Comparison of ENCODE assay signal across 9 cellular contexts in the genomic region with DNA sequence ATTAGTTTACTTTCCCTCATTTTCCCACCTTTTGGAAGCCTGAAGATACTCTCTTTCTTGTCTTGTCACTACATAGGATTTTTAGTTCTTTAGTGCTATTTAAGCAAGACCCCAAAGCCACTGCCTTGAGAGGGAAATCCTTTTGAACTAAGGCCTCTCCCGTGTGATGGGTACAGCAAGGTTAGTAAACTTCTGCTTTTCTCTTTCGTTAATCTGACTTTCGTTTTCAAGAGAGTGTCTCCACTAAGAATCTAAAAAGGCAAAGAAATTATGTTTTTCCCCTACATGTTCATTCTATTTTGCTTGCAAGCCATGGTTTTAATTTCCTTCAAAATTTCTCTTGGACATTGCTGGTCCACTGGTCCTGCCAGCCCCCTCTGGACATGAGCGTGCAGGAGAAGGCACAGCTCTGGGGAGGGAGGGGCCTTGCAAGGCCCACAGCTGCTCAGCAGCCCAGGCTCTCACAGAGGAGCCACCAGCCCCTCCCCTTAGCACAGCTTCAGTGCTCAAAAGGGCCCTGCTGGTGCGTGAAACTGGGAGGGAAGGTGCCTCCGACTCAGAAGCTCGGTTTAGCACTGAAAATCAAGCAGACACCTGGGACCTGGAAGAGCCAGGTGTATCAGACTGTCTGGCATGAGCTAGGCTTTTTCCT.
DNase-seq lines count a peak whose midpoint lies in the region; ATAC-seq and TF ChIP-seq lines count a peak whose summit lies in the region.
"Had no signal": no experiment of that assay in that cellular context is flagged by ENCODE, and none has a peak within 500 bp of the region (broad histone marks: within the 10 kb centered on the region; RNA-seq: fewer than 3 reads in every experiment).

No MANE protein-coding gene starts in this region.

- POLR2A ChIA-PET in activated CD4-positive, alpha-beta memory T cell treated with anti-CD3 and anti-CD28 coated beads, Interleukin-2, amount 10 ng/mL, durations not matched to agents 7 days and 5 days (lab: Charles Lee): no interaction called here

- WGBS in neuronal stem cell (ENCODE audit: extremely low coverage in 2 of 2, insufficient read length in 2 of 2, insufficient replicate concordance in 1 of 2), 2 donors: no CpG with 5 or more reads among the region's 7 CpGs
- WGBS in hepatocyte (ENCODE audit: low lambda C conversion rate, missing lambda C conversion rate): 75% methylated on average over 7 of the region's 7 CpGs

- H3K14ac ChIP-seq in neuronal stem cell (ENCODE audit: low read length): no peak overlapping the region

- CTCF ChIA-PET in activated CD4-positive, alpha-beta memory T cell treated with anti-CD3 and anti-CD28 coated beads, Interleukin-2, amount 10 ng/mL, durations not matched to agents 7 days and 5 days (lab: Charles Lee): no interaction called here

- H3K4me1 Mint-ChIP-seq in activated CD4-positive, alpha-beta memory T cell treated with anti-CD3 and anti-CD28 coated beads, Interleukin-2, amount 10 ng/mL, durations not matched to agents 7 days and 5 days: peaks cover 4% of the 10 kb centered on the region

- no peak overlapping the region for H2BK120ac ChIP-seq in neuronal stem cell (ENCODE audit: low read depth, low read length)

- H4K91ac ChIP-seq in neuronal stem cell (ENCODE audit: low read depth, low read length, poor library complexity): no peak overlapping the region

- H2BK5ac ChIP-seq in neuronal stem cell (ENCODE audit: low read length): no peak overlapping the region

- no peak overlapping the region for H3K27ac ChIP-seq in neuronal stem cell (replicated peaks; ENCODE audit: low read length)
- no peak overlapping the region for H3K27ac ChIP-seq in hepatocyte
- H3K27ac ChIP-seq: SJCRH30 had no signal

- H2BK12ac ChIP-seq in neuronal stem cell (ENCODE audit: low read length): no peak overlapping the region

- peaks cover 0 to 23% (median 0%) of the 10 kb centered on the region in 3 experiments for H3K27me3 ChIP-seq in neuronal stem cell (ENCODE audit: control insufficient read depth in 3 of 3, insufficient read depth in 3 of 3, low read depth in 1 of 3, low read length in 3 of 3)
- no peaks in the 10 kb centered on the region for H3K27me3 ChIP-seq in hepatocyte
- H3K27me3 ChIP-seq: SJCRH30 had no signal

- H3K27me3 Mint-ChIP-seq in activated CD4-positive, alpha-beta memory T cell treated with anti-CD3 and anti-CD28 coated beads, Interleukin-2, amount 10 ng/mL, durations not matched to agents 7 days and 5 days: no peaks in the 10 kb centered on the region

- H3K4me2 ChIP-seq in neuronal stem cell (ENCODE audit: insufficient read depth, low read length, poor library complexity, severe bottlenecking) (no peak overlapping the region), hepatocyte (no peak overlapping the region)

- H3K23ac ChIP-seq in neuronal stem cell (ENCODE audit: low read depth, low read length, poor library complexity): no peak overlapping the region

- no peak overlapping the region for H2AK5ac ChIP-seq in neuronal stem cell (ENCODE audit: low read depth, low read length)

- H3K9me2 ChIP-seq in hepatocyte (replicated peaks; ENCODE audit: insufficient read depth): no peaks in the 10 kb centered on the region

- ATAC-seq in GM18499 (IDR thresholded peaks at IDR 0.05; ENCODE audit: insufficient read depth, unreplicated experiment) (peak; percentile 74), GM21390 (IDR thresholded peaks at IDR 0.05; ENCODE audit: unreplicated experiment) (peak; percentile 98), HG03521 (IDR thresholded peaks at IDR 0.05; ENCODE audit: unreplicated experiment) (peak; percentile 95)

- H3K9ac ChIP-seq in neuronal stem cell (ENCODE audit: low read depth, low read length, poor library complexity): no peak overlapping the region

- H3K4me1 ChIP-seq in neuronal stem cell (ENCODE audit: control insufficient read depth in 2 of 2, insufficient read depth in 1 of 2, low read depth in 1 of 2, low read length in 2 of 2) (no peaks in the 10 kb centered on the region), hepatocyte (ENCODE audit: insufficient read depth) (no peaks in the 10 kb centered on the region)
- H3K4me1 ChIP-seq: SJCRH30 had no signal

- H3K79me2 ChIP-seq in hepatocyte: no peaks in the 10 kb centered on the region

- H3K9me3 Mint-ChIP-seq in activated CD4-positive, alpha-beta memory T cell treated with anti-CD3 and anti-CD28 coated beads, Interleukin-2, amount 10 ng/mL, durations not matched to agents 7 days and 5 days: no peaks in the 10 kb centered on the region

- H3K36me3 ChIP-seq in neuronal stem cell (replicated peaks in 1 of 2; ENCODE audit: control insufficient read depth in 2 of 2, insufficient read depth in 2 of 2, low read length in 2 of 2) (no peaks in the 10 kb centered on the region), hepatocyte (replicated peaks; ENCODE audit: insufficient read depth, low read depth) (no peaks in the 10 kb centered on the region)
- H3K36me3 ChIP-seq: SJCRH30 had no signal

- H3K27ac Mint-ChIP-seq in activated CD4-positive, alpha-beta memory T cell treated with anti-CD3 and anti-CD28 coated beads, Interleukin-2, amount 10 ng/mL, durations not matched to agents 7 days and 5 days: no peak overlapping the region

- H2AFZ ChIP-seq in neuronal stem cell (ENCODE audit: low read length) (no peak overlapping the region), hepatocyte (no peak overlapping the region)

- H4K20me1 ChIP-seq in hepatocyte (ENCODE audit: insufficient read depth, poor library complexity, severe bottlenecking): no peaks in the 10 kb centered on the region

- no peak for TF ChIP-seq CTCF in hepatocyte (IDR thresholded peaks at IDR 0.05; ENCODE audit: poor library complexity)

- H3K9me3 ChIP-seq in neuronal stem cell (replicated peaks in 1 of 2; ENCODE audit: control insufficient read depth in 2 of 2, insufficient read depth in 1 of 2, low read depth in 1 of 2, low read length in 2 of 2) (no peaks in the 10 kb centered on the region), hepatocyte (ENCODE audit: low read depth) (no peaks in the 10 kb centered on the region)
- H3K9me3 ChIP-seq: SJCRH30 had no signal

- H3K4me3 Mint-ChIP-seq in activated CD4-positive, alpha-beta memory T cell treated with anti-CD3 and anti-CD28 coated beads, Interleukin-2, amount 10 ng/mL, durations not matched to agents 7 days and 5 days: peak overlapping the region; percentile 50

- no peaks in the 10 kb centered on the region for H3K36me3 Mint-ChIP-seq in activated CD4-positive, alpha-beta memory T cell treated with anti-CD3 and anti-CD28 coated beads, Interleukin-2, amount 10 ng/mL, durations not matched to agents 7 days and 5 days (ENCODE audit: low read depth)

- H4K8ac ChIP-seq in neuronal stem cell (ENCODE audit: low read depth, low read length): no peak overlapping the region

- H3K18ac ChIP-seq in neuronal stem cell (ENCODE audit: low read length): peak overlapping the region; percentile 46

- H3K4me3 ChIP-seq in neuronal stem cell (ENCODE audit: low read length in 2 of 2) (no peak overlapping the region), hepatocyte (no peak overlapping the region)
- H3K4me3 ChIP-seq: SJCRH30 had no signal

- no peak overlapping the region for H2BK15ac ChIP-seq in neuronal stem cell (ENCODE audit: low read length)

- H3K79me1 ChIP-seq in neuronal stem cell (ENCODE audit: low read depth, low read length): no peaks in the 10 kb centered on the region

- peak; percentile 18 for DNase-seq in activated CD4-positive, alpha-beta memory T cell treated with anti-CD3 and anti-CD28 coated beads, Interleukin-2, amount 10 ng/mL, durations not matched to agents 7 days and 5 days
- DNase-seq in neuronal stem cell (ENCODE audit: low spot score) (no peak), dermis blood vessel endothelial cell (no peak), LoVo (ENCODE audit: low spot score) (no peak), hepatocyte (ENCODE audit: low spot score) (no peak)

- H3K4ac ChIP-seq in neuronal stem cell (ENCODE audit: low read length): no peak overlapping the region
